Comparison of ENCODE assay signal across 10 cellular contexts in the genomic region with DNA sequence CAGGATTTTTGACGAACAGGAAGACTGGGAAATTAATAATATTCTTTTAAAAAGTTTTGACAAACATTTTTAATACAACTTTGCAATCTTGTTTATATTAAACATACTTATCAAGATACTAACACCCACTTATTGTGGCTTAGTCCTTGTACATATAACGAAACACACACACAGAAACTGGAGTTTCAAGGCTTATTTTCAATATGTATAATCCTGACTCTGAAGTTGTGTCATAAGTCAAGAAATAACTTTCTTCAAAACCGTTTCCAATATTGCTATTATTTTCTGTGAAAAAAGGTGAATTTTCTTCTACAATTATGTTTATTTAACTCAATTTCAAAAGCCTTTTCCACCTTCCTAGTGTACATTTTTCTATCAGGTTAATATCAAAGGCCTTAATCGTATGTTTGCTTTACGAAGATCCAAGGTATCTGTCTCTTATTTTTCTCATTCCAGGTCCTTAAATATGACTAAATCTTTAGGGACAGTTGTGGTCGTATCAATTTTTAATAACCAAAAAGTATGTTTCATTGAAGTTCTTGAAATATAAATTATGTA.
DNase-seq lines count a peak whose midpoint lies in the region; ATAC-seq and TF ChIP-seq lines count a peak whose summit lies in the region.
"Had no signal": no experiment of that assay in that cellular context is flagged by ENCODE, and none has a peak within 500 bp of the region (broad histone marks: within the 10 kb centered on the region; RNA-seq: fewer than 3 reads in every experiment).

No MANE protein-coding gene starts in this region.

- ATAC-seq in HG03025 (IDR thresholded peaks at IDR 0.05; ENCODE audit: low FRiP score, unreplicated experiment) = no peak

- H3K27me3 ChIP-seq in adipocyte (replicated peaks; ENCODE audit: control insufficient read depth, insufficient read depth, low read length) = no peaks in the 10 kb centered on the region

- DNase-seq in NCI-H1092 treated with DMSO at 0.1 percent for 48 hours (lab: John Stamatoyannopoulos, UW) (peak; percentile 50), NCI-H1092 (lab: John Stamatoyannopoulos, UW) (no peak), adipocyte (ENCODE audit: low read depth) (peak; percentile 20), pons (ENCODE audit: low spot score) (peak; percentile 47), NCI-H187 treated with DMSO at 0.1 percent for 48 hours (lab: John Stamatoyannopoulos, UW) (no peak), cerebellar nuclear complex (lab: John Stamatoyannopoulos, UW) (no peak)
- DNase-seq: amniotic stem cell, NCI-H2081 treated with DMSO at 0.1 percent for 48 hours had no signal

- no peak for TF ChIP-seq CTCF in HEK293 (tag by site-specific recombination; IDR thresholded peaks at IDR 0.05)

- peak overlapping the region; percentile 91 for H3K4me3 ChIP-seq in HEK293 (ENCODE audit: low read depth, low read length)
- peak overlapping the region; percentile 91 for H3K4me3 ChIP-seq in adipocyte (ENCODE audit: low read length)

- CTCF ChIA-PET in HEK293 (lab: Yijun Ruan, JAX) = interaction anchor here (1.1 to 2.1 kb wide), 2 partner anchors 42 kb away, joined by 3 to 12 read pairs; no protein-coding TSS in a partner anchor

- POLR2A ChIA-PET in HEK293 (lab: Yijun Ruan, JAX) = interaction anchor here (2.0 to 4.6 kb wide), 5 partner anchors 8 to 98 kb away, joined by 7 to 157 read pairs (median 21); partner anchors contain the start of gene FAF1

- H3K36me3 ChIP-seq in HEK293 (ENCODE audit: control insufficient read depth in 2 of 2, insufficient read depth in 1 of 2, low read length in 2 of 2) (peaks cover 0 to 2% of the 10 kb centered on the region in 2 experiments; a peak in 1 of 3 replicates), adipocyte (ENCODE audit: control insufficient read depth, insufficient read depth, low read length, severe bottlenecking) (no peaks in the 10 kb centered on the region)

- H3K4me1 ChIP-seq in HEK293 (ENCODE audit: control insufficient read depth, insufficient read depth, low read length) (peaks cover 10% of the 10 kb centered on the region; the same call in 1 of the 2 replicates), adipocyte (ENCODE audit: control insufficient read depth, insufficient read depth, low read length) (peaks cover 33% of the 10 kb centered on the region)

- peak overlapping the region; percentile 91 for H3K9ac ChIP-seq in adipocyte (ENCODE audit: low read length)

- H3K27ac ChIP-seq in HEK293 (ENCODE audit: extremely low read depth, low read depth, low read length) = peak overlapping the region; percentile 9; the same call in 1 of the 2 replicates

- H3K9me3 ChIP-seq in HEK293 (ENCODE audit: control insufficient read depth, insufficient read depth, low read depth, low read length) (no peaks in the 10 kb centered on the region), adipocyte (ENCODE audit: control insufficient read depth, low read length) (no peaks in the 10 kb centered on the region)

TF ChIP-seq in HEK293, 187 proteins besides CTCF, POLR2A, EP300 and RAD21:
- TF ChIP-seq ZNF707 (tag by site-specific recombination; IDR thresholded peaks at IDR 0.05) (no peak), ELK4 (IDR thresholded peaks at IDR 0.05; ENCODE audit: borderline replicate concordance, low read depth, low read length) (no peak), PRDM6 (tag by site-specific recombination; IDR thresholded peaks at IDR 0.05) (peak; percentile 4; the same call in 1 of the 2 replicates)
- TF ChIP-seq, protein P1, sequence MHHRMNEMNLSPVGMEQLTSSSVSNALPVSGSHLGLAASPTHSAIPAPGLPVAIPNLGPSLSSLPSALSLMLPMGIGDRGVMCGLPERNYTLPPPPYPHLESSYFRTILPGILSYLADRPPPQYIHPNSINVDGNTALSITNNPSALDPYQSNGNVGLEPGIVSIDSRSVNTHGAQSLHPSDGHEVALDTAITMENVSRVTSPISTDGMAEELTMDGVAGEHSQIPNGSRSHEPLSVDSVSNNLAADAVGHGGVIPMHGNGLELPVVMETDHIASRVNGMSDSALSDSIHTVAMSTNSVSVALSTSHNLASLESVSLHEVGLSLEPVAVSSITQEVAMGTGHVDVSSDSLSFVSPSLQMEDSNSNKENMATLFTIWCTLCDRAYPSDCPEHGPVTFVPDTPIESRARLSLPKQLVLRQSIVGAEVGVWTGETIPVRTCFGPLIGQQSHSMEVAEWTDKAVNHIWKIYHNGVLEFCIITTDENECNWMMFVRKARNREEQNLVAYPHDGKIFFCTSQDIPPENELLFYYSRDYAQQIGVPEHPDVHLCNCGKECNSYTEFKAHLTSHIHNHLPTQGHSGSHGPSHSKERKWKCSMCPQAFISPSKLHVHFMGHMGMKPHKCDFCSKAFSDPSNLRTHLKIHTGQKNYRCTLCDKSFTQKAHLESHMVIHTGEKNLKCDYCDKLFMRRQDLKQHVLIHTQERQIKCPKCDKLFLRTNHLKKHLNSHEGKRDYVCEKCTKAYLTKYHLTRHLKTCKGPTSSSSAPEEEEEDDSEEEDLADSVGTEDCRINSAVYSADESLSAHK (tag by site-specific recombination; IDR thresholded peaks at IDR 0.05) = peak; percentile 86

Comparison
In these comparisons a context has a peak if more than half of its experiments do, and no peak if none do; other contexts are left out.
1. DNase-seq: peak in NCI-H1092 treated with DMSO at 0.1 percent for 48 hours (single experiment), adipocyte (single experiment) and pons (single experiment); none in NCI-H1092 (single experiment), NCI-H187 treated with DMSO at 0.1 percent for 48 hours (single experiment) and cerebellar nuclear complex (0 of 2).